8 cellular contexts compared by ENCODE assay signal in genomic region chr18:8988262-8988871, GRCh38.
A peak's percentile ranks its signal among the peaks of the same experiment; 100 is the strongest.
DNase-seq lines count a peak whose midpoint lies in the region; ATAC-seq and TF ChIP-seq lines count a peak whose summit lies in the region.

No MANE protein-coding gene starts in this region.

- POLR2A ChIA-PET in MCF 10A (lab: Yijun Ruan, JAX) = interaction anchor here (0.6 to 2.8 kb wide), 14 partner anchors 9 to 337 kb away, joined by 3 to 13 read pairs (median 4); no protein-coding TSS in a partner anchor

- intact Hi-C loops in MCF 10A (cut with micrococcal nuclease) = loop anchor here (1.0 to 5.0 kb wide), 3 partner anchors 160 to 511 kb away; no protein-coding TSS in a partner anchor

- CTCF ChIA-PET in MCF 10A (lab: Yijun Ruan, JAX) = interaction anchor here (0.6 to 5.3 kb wide), 70 partner anchors 8 to 1788 kb away, joined by 3 to 94 read pairs (median 4); partner anchors contain the start of gene MTCL1

- DNase-seq in GM10266 (ENCODE audit: extremely low spot score) (peak; percentile 79), NCI-H1694 treated with DMSO at 0.1 percent for 48 hours (lab: John Stamatoyannopoulos, UW) (peak; percentile 76), UCSD-AML1 (lab: John Stamatoyannopoulos, UW; ENCODE audit: unreplicated experiment) (peak; percentile 39), MCF 10A (ENCODE audit: unreplicated experiment) (peak; percentile 70), iris pigment epithelial cell (ENCODE audit: low read depth) (peak; percentile 61)
- peak; percentile 45 for DNase-seq in stimulated activated CD4-positive, alpha-beta T cell treated with anti-CD3 and anti-CD28 coated beads, Interleukin-1b, Interleukin-23, amount 100 ng/mL, for 48 hours

- no peaks in the 10 kb centered on the region for H3K36me3 Mint-ChIP-seq in MCF 10A (ENCODE audit: insufficient read depth, unreplicated experiment)

- peak; percentile 86 for ATAC-seq in HG02642 (IDR thresholded peaks at IDR 0.05; ENCODE audit: poor library complexity, unreplicated experiment)
- no peak for ATAC-seq in HG03196 (IDR thresholded peaks at IDR 0.05; ENCODE audit: unreplicated experiment)

- H3K4me1 Mint-ChIP-seq in MCF 10A (ENCODE audit: insufficient read depth, unreplicated experiment) = peaks cover 23% of the 10 kb centered on the region

- H3K27me3 Mint-ChIP-seq in MCF 10A (ENCODE audit: insufficient read depth, unreplicated experiment) = no peaks in the 10 kb centered on the region

- no peak overlapping the region for H3K27ac Mint-ChIP-seq in MCF 10A (ENCODE audit: low read depth, unreplicated experiment)

- no TSS peak for BruUV-seq in MCF 10A (replicated peaks; lab: Mats Ljungman, UMichigan)

- TF ChIP-seq CTCF in GM10266 (IDR thresholded peaks at IDR 0.05; ENCODE audit: control insufficient read depth, insufficient read depth, low read depth, missing control alignments) (peak; percentile 90), MCF 10A (IDR thresholded peaks at IDR 0.05; ENCODE audit: unreplicated experiment) (peak; percentile 92)

- H3K9me3 Mint-ChIP-seq in MCF 10A (ENCODE audit: unreplicated experiment) = no peaks in the 10 kb centered on the region

- H3K4me3 Mint-ChIP-seq in MCF 10A (ENCODE audit: unreplicated experiment) = no peak overlapping the region
